Comparison of ENCODE assay signal across 1 cellular context in the genomic region with DNA sequence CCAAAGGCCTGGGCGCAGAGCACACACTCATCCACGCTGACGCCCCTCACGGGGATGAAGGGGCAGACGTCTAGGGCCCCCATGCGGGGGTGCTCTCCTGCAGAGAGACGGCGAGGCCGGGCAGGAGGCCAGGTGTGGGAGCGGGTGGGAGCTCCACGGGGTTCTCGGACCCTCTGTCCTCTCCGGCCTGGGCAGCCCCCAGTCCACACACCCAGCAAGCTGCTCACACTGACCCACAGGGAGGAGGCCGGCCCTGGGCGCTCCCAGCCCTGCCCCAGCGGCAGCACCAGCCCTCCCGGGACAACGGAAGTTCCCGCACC.
TF ChIP-seq lines count a peak whose summit lies in the region.

No MANE protein-coding gene starts in this region.

TF ChIP-seq in IMR-90, 13 proteins besides CTCF, POLR2A, EP300 and RAD21 (continued from another document):
- TF ChIP-seq, protein P1, sequence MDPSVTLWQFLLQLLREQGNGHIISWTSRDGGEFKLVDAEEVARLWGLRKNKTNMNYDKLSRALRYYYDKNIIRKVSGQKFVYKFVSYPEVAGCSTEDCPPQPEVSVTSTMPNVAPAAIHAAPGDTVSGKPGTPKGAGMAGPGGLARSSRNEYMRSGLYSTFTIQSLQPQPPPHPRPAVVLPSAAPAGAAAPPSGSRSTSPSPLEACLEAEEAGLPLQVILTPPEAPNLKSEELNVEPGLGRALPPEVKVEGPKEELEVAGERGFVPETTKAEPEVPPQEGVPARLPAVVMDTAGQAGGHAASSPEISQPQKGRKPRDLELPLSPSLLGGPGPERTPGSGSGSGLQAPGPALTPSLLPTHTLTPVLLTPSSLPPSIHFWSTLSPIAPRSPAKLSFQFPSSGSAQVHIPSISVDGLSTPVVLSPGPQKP (IDR thresholded peaks at IDR 0.05; ENCODE audit: borderline replicate concordance, low read depth, low read length): no peak
- no peak for TF ChIP-seq BHLHE40 (IDR thresholded peaks at IDR 0.05; ENCODE audit: low read depth, low read length)
- no peak for TF ChIP-seq MAZ (IDR thresholded peaks at IDR 0.05; ENCODE audit: borderline replicate concordance, low read depth, low read length)
- no peak for TF ChIP-seq NFE2L2 (IDR thresholded peaks at IDR 0.05; ENCODE audit: low read depth, low read length)
